In the genomic region with DNA sequence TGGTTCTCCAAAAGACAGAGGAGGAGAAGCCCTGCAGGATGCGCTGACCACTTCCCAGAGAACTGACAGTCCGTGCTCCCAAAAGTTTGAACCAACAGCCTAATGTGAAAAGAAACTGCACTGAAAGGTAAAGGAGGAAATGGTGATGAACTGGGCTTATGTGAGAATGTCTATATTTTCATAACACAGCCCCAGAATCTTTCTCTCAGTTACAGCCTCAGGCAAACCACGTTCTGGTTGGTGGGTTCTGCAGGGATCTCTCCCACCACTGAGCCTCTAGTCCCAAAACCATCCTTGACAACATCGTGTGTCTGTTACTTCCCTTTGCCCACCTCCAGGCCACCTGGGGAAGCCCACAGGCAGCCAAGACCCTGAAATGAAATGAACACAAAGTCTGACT, we compare ENCODE assay signal across 8 cellular contexts. TPM values are rescaled to one million over a fixed set of nuclear protein-coding genes. Genes with fewer than 3 reads are reported as not detected.
DNase-seq lines count a peak whose midpoint lies in the region; ATAC-seq and TF ChIP-seq lines count a peak whose summit lies in the region.

No MANE protein-coding gene starts in this region.

- TF ChIP-seq POLR2A in vagina (IDR thresholded peaks at IDR 0.05), result no peak

- H3K4me1 ChIP-seq in left ventricle myocardium inferior, result peaks cover 85% of the 10 kb centered on the region
- peaks cover 20% of the 10 kb centered on the region for H3K4me1 ChIP-seq in right cardiac atrium (ENCODE audit: control insufficient read depth, insufficient read depth, low read length)
- peaks cover 63% of the 10 kb centered on the region for H3K4me1 ChIP-seq in vagina

- TF ChIP-seq CTCF in left ventricle myocardium inferior (IDR thresholded peaks at IDR 0.05; ENCODE audit: borderline replicate concordance), result no peak
- TF ChIP-seq CTCF in vagina (IDR thresholded peaks at IDR 0.05), result no peak

- no peak for ATAC-seq in Right ventricle myocardium superior (ENCODE audit: poor library complexity)
- ATAC-seq in HG03196 (IDR thresholded peaks at IDR 0.05; ENCODE audit: unreplicated experiment), result peak; percentile 38
- ATAC-seq in right cardiac atrium, result no peak
- no peak for ATAC-seq in GM19328 (IDR thresholded peaks at IDR 0.05; ENCODE audit: unreplicated experiment)

- WGBS in right cardiac atrium, result 73% methylated on average over 4 of the region's 4 CpGs

- intact Hi-C loops in left ventricle myocardium inferior (cut with micrococcal nuclease) (loop anchor here (5.0 kb wide), 1 partner anchor 79 kb away; no protein-coding TSS in a partner anchor), Right ventricle myocardium superior (cut with DNase I) (no loop called here), right cardiac atrium (cut with DNase I) (no loop called here), vagina (cut with DNase I) (no loop called here)

- H3K27ac ChIP-seq in left ventricle myocardium inferior (replicated peaks) (peak overlapping the region; percentile 93), right cardiac atrium (ENCODE audit: low read length) (peak overlapping the region; percentile 60), vagina (peak overlapping the region; percentile 94)

- no peaks in the 10 kb centered on the region for H3K9me3 ChIP-seq in left ventricle myocardium inferior (replicated peaks)
- no peaks in the 10 kb centered on the region for H3K9me3 ChIP-seq in right cardiac atrium (ENCODE audit: control insufficient read depth, low read length)
- no peaks in the 10 kb centered on the region for H3K9me3 ChIP-seq in vagina

- H3K4me3 ChIP-seq in left ventricle myocardium inferior (peak overlapping the region; percentile 43), right cardiac atrium (ENCODE audit: low read length) (no peak overlapping the region), vagina (no peak overlapping the region)

- H3K27me3 ChIP-seq in left ventricle myocardium inferior (ENCODE audit: low read depth) (no peaks in the 10 kb centered on the region), right cardiac atrium (ENCODE audit: control insufficient read depth, insufficient read depth) (no peaks in the 10 kb centered on the region), vagina (no peaks in the 10 kb centered on the region)

- H3K36me3 ChIP-seq in left ventricle myocardium inferior, result peaks cover 55% of the 10 kb centered on the region
- peaks cover 0 to 57% of the 10 kb centered on the region in 2 donors for H3K36me3 ChIP-seq in vagina

- no peak for DNase-seq in left ventricle myocardium inferior
- DNase-seq in Right ventricle myocardium superior, result no peak
- no peak for DNase-seq in right cardiac atrium
- DNase-seq in vagina (ENCODE audit: extremely low spot score in 2 of 2), result no peak
- no peak for DNase-seq in NCI-H1092 (lab: John Stamatoyannopoulos, UW)
- no peak for DNase-seq in NCI-H69 (lab: John Stamatoyannopoulos, UW)

RNA-seq across cellular contexts. Expression of a gene that starts 23.9 kb away (rescaled TPM):
- total RNA-seq in left ventricle myocardium inferior, result 477 TPM
- 435 TPM for total RNA-seq in Right ventricle myocardium superior
- 100 to 1,000 TPM; 440 to 896 (median 629) TPM for total RNA-seq in right cardiac atrium
- polyA plus RNA-seq in right cardiac atrium, result 301 TPM
- total RNA-seq in vagina, result 273 TPM
